In genomic region chr9:69923972-69924371, GRCh38 we compare ENCODE assay signal across 26 cellular contexts.
"Had no signal": no experiment of that assay in that cellular context is flagged by ENCODE, and none has a peak within 500 bp of the region (broad histone marks: within the 10 kb centered on the region; RNA-seq: fewer than 3 reads in every experiment).

No MANE protein-coding gene starts in this region.

- H3K4me3 ChIP-seq: gastrocnemius medialis, lung, mucosa of descending colon, prostate gland, right atrium auricular region, testis, tibial artery had no signal

- H3K4me3 Mint-ChIP-seq: effector memory CD8-positive, alpha-beta T cell; memory B cell; mesothelial cell of epicardium; naive thymus-derived CD4-positive, alpha-beta T cell; nephron progenitor cell; stimulated activated memory B cell treated with anti-CD40 and anti-IgM and Interleukin-4, amounts not matched to agents 10 μg/mL and 1 μg/mL and 100 μg/mL, for 72 hours; type B pancreatic cell had no signal

- H3K9me3 Mint-ChIP-seq: effector memory CD8-positive, alpha-beta T cell; memory B cell; mesothelial cell of epicardium; naive thymus-derived CD4-positive, alpha-beta T cell; stimulated activated memory B cell treated with anti-CD40 and anti-IgM and Interleukin-4, amounts not matched to agents 10 μg/mL and 1 μg/mL and 100 μg/mL, for 72 hours; type B pancreatic cell had no signal

- H3K27ac ChIP-seq: epithelial cell of prostate, gastrocnemius medialis, prostate gland, right atrium auricular region, testis, tibial artery had no signal

- H3K27ac Mint-ChIP-seq: effector memory CD8-positive, alpha-beta T cell; memory B cell; mesothelial cell of epicardium; naive thymus-derived CD4-positive, alpha-beta T cell; nephron progenitor cell; stimulated activated memory B cell treated with anti-CD40 and anti-IgM and Interleukin-4, amounts not matched to agents 10 μg/mL and 1 μg/mL and 100 μg/mL, for 72 hours; type B pancreatic cell had no signal

- H3K9me3 ChIP-seq: gastrocnemius medialis, mucosa of descending colon, prostate gland, right atrium auricular region, testis, tibial artery had no signal

- ATAC-seq: effector memory CD8-positive, alpha-beta T cell; esophagus mucosa; gastrocnemius medialis; left lobe of liver; mucosa of descending colon; naive thymus-derived CD4-positive, alpha-beta T cell; sciatic nerve; stimulated activated memory B cell treated with anti-CD40 and anti-IgM and Interleukin-4, amounts not matched to agents 10 μg/mL and 1 μg/mL and 100 μg/mL, for 72 hours; stimulated activated naive CD8-positive, alpha-beta T cell treated with anti-CD3 and anti-CD28 coated beads, Interleukin-15, Interleukin-2, amounts not matched to agents 100 U/mL and 50 U/mL, for 24 hours had no signal

- H3K27me3 ChIP-seq: gastrocnemius medialis, right atrium auricular region, testis had no signal

- H3K36me3 Mint-ChIP-seq: memory B cell; mesothelial cell of epicardium; naive thymus-derived CD4-positive, alpha-beta T cell; stimulated activated memory B cell treated with anti-CD40 and anti-IgM and Interleukin-4, amounts not matched to agents 10 μg/mL and 1 μg/mL and 100 μg/mL, for 72 hours; type B pancreatic cell had no signal

- H3K4me1 Mint-ChIP-seq: memory B cell; mesothelial cell of epicardium; stimulated activated memory B cell treated with anti-CD40 and anti-IgM and Interleukin-4, amounts not matched to agents 10 μg/mL and 1 μg/mL and 100 μg/mL, for 72 hours had no signal

- H3K36me3 ChIP-seq: gastrocnemius medialis, prostate gland, right atrium auricular region, tibial artery had no signal

- H3K4me1 ChIP-seq: gastrocnemius medialis, prostate gland, right atrium auricular region, testis, tibial artery had no signal

- DNase-seq: cortex of kidney; effector memory CD8-positive, alpha-beta T cell; foreskin fibroblast; gastrocnemius medialis; head of caudate nucleus; kidney; mucosa of descending colon; naive thymus-derived CD4-positive, alpha-beta T cell; nephron progenitor cell; nucleus accumbens; stimulated activated CD4-positive, alpha-beta T cell treated with anti-CD3 and anti-CD28 coated beads, Interleukin-4, amount 100 ng/mL, for 4 hours; stimulated activated naive CD8-positive, alpha-beta T cell treated with anti-CD3 and anti-CD28 coated beads, Interleukin-15, Interleukin-2, amounts not matched to agents 100 U/mL and 50 U/mL, for 24 hours; substantia nigra; testis; tibial artery had no signal
